ENCODE assay signal across 8 cellular contexts in the genomic region with DNA sequence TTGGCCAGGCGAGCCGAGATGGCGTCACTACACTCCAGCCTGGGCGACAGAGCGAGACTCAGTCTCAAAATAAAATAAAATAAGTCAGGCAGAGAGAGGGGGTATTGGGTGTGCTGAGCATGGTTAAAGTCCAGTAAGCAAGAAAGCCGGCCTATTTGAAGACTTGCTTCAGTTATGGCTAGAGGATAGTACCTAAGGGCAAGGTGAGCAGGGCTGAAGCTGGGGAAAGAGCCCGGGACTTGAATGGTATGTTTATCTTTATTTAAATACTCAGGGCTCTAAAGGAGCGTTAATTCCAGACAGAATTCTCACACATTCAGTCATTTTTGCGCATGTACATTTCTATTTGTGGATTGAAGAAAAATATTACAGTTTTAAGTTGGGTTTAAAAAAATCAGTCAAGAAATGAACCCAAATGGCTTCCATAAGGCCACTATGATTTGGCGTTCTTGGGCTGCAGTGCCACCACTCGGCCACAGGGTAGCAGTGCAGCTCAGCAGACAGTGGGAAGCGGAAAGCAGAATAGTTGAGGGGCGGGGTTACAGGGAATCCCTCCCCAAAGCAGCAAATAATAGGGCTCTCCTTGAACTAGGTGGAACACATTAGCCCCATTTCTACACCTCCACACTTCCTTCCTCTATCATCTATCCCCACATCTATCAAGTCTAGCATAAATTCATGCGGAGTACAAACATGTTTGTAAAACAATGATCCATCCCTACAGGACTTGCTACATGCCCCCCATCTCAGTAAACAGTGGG. TPM values are rescaled to one million over a fixed set of nuclear protein-coding genes. Genes with fewer than 3 reads are reported as not detected.
DNase-seq lines count a peak whose midpoint lies in the region; ATAC-seq and TF ChIP-seq lines count a peak whose summit lies in the region.

No MANE protein-coding gene starts in this region.

- H3K4me3 Mint-ChIP-seq in neural crest cell, result no peak overlapping the region
- no peak overlapping the region for H3K4me3 Mint-ChIP-seq in stimulated activated naive CD8-positive, alpha-beta T cell treated with anti-CD3 and anti-CD28 coated beads, Interleukin-15, amount 100 ng/mL, for 72 hours

- peak; percentile 98 for ATAC-seq in GM21786 (IDR thresholded peaks at IDR 0.05; ENCODE audit: unreplicated experiment)
- peak; percentile 96 for ATAC-seq in stimulated activated naive CD8-positive, alpha-beta T cell treated with anti-CD3 and anti-CD28 coated beads, Interleukin-15, amount 100 ng/mL, for 72 hours

- H3K27ac Mint-ChIP-seq in neural crest cell (ENCODE audit: unreplicated experiment), result peak overlapping the region; percentile 12
- no peak overlapping the region for H3K27ac Mint-ChIP-seq in stimulated activated naive CD8-positive, alpha-beta T cell treated with anti-CD3 and anti-CD28 coated beads, Interleukin-15, amount 100 ng/mL, for 72 hours

- H3K4me3 ChIP-seq in Peyer's patch (peak overlapping the region in 1 of 4 donors; percentile 18), fibroblast of mammary gland (ENCODE audit: control insufficient read depth, low read depth, low read length) (no peak overlapping the region)

- H3K9me3 Mint-ChIP-seq in neural crest cell, result no peaks in the 10 kb centered on the region
- H3K9me3 Mint-ChIP-seq in stimulated activated naive CD8-positive, alpha-beta T cell treated with anti-CD3 and anti-CD28 coated beads, Interleukin-15, amount 100 ng/mL, for 72 hours, result no peaks in the 10 kb centered on the region

- no peaks in the 10 kb centered on the region for H3K36me3 Mint-ChIP-seq in neural crest cell (ENCODE audit: low read depth)

- H3K27ac ChIP-seq in Peyer's patch, result no peak overlapping the region

- no peak for TF ChIP-seq POLR2A in Peyer's patch (IDR thresholded peaks at IDR 0.05)

- H3K36me3 ChIP-seq in Peyer's patch, result no peaks in the 10 kb centered on the region

- H3K4me1 Mint-ChIP-seq in neural crest cell, result peaks cover 21% of the 10 kb centered on the region
- peaks cover 7% of the 10 kb centered on the region for H3K4me1 Mint-ChIP-seq in stimulated activated naive CD8-positive, alpha-beta T cell treated with anti-CD3 and anti-CD28 coated beads, Interleukin-15, amount 100 ng/mL, for 72 hours

- peak; percentile 82 for DNase-seq in EH (ENCODE audit: low read depth)
- peak; percentile 7 for DNase-seq in KG1 (lab: John Stamatoyannopoulos, UW)
- peak; percentile 52 to 90 (median 84) for DNase-seq in Peyer's patch
- DNase-seq in activated T-cell treated with anti-CD3 and anti-CD28 coated beads, Interleukin-2, amount 50 U/mL, for 48 hours, result peak; percentile 86 to 87
- peak; percentile 83 for DNase-seq in fibroblast of mammary gland (ENCODE audit: low read depth)
- peak; percentile 82 for DNase-seq in neural crest cell (ENCODE audit: low read depth, low spot score)
- peak; percentile 71 to 76 for DNase-seq in stimulated activated naive CD8-positive, alpha-beta T cell treated with anti-CD3 and anti-CD28 coated beads, Interleukin-15, amount 100 ng/mL, for 72 hours

- no peaks in the 10 kb centered on the region for H3K27me3 ChIP-seq in Peyer's patch

- no peaks in the 10 kb centered on the region for H3K9me3 ChIP-seq in Peyer's patch

- H3K4me1 ChIP-seq in Peyer's patch, result no peaks in the 10 kb centered on the region

- peak; percentile 68 to 99 (median 88) for TF ChIP-seq CTCF in Peyer's patch (IDR thresholded peaks at IDR 0.05)
- peak; percentile 99 for TF ChIP-seq CTCF in fibroblast of mammary gland (conservative IDR thresholded peaks at IDR 0.05; ENCODE audit: control insufficient read depth, insufficient read depth, low read depth, low read length)
- TF ChIP-seq CTCF in neural crest cell (conservative IDR thresholded peaks at IDR 0.05), result peak; percentile 97

- no peaks in the 10 kb centered on the region for H3K27me3 Mint-ChIP-seq in neural crest cell (ENCODE audit: low read depth)
- H3K27me3 Mint-ChIP-seq in stimulated activated naive CD8-positive, alpha-beta T cell treated with anti-CD3 and anti-CD28 coated beads, Interleukin-15, amount 100 ng/mL, for 72 hours, result no peaks in the 10 kb centered on the region

RNA-seq across cellular contexts. Expression of a gene that starts 37.2 kb away (rescaled TPM):
- total RNA-seq in Peyer's patch, result 100 to 1,000 TPM; 159 to 295 (median 224) TPM
- 25.1 and 28.6 TPM in 2 replicates for total RNA-seq in neural crest cell

RNA-seq across cellular contexts. Expression of a gene that starts 46.4 kb away (rescaled TPM):
- 10 to 100 TPM; 11.6 to 32.4 (median 30.7) TPM for total RNA-seq in Peyer's patch
- 0.23 TPM in 1 of 2 replicates, not detected in the other for total RNA-seq in neural crest cell

Comparison
In these comparisons a context has a peak if more than half of its experiments do, and no peak if none do; other contexts are left out.
1. DNase-seq: peak in every context shown above with its lines; median percentile 86 in activated T-cell treated with anti-CD3 and anti-CD28 coated beads, Interleukin-2, amount 50 U/mL, for 48 hours; 84 in Peyer's patch; 83 in fibroblast of mammary gland; 82 in EH; 82 in neural crest cell; 74 in stimulated activated naive CD8-positive, alpha-beta T cell treated with anti-CD3 and anti-CD28 coated beads, Interleukin-15, amount 100 ng/mL, for 72 hours; 7 in KG1.
2. RNA of a gene that starts 46.4 kb away (total RNA-seq): 11.6 to 32.4 TPM in Peyer's patch; 0.23 TPM in neural crest cell; every median in the first group is over 10 times any median in the second.
3. Peak in every context shown above with its lines, with median percentiles within 50 percentile points of each other: CTCF ChIP-seq.